30 cellular contexts compared by ENCODE assay signal in genomic region chr6:167689278-167689677, GRCh38.
"Had no signal": no experiment of that assay in that cellular context is flagged by ENCODE, and none has a peak within 500 bp of the region (broad histone marks: within the 10 kb centered on the region; RNA-seq: fewer than 3 reads in every experiment).

No MANE protein-coding gene starts in this region.

- H3K27ac ChIP-seq: brain microvascular endothelial cell, cardiac muscle cell, KMS-11, Peyer's patch, RWPE1, SJSA1 had no signal

- H3K4me1 ChIP-seq: SJSA1 had no signal

- H3K36me3 ChIP-seq: brain microvascular endothelial cell, cardiac muscle cell, Peyer's patch, SJSA1 had no signal

- DNase-seq: activated CD4-positive, alpha-beta T cell treated with anti-CD3 and anti-CD28 coated beads for 48 hours; activated CD4-positive, alpha-beta T cell treated with anti-CD3 and anti-CD28 coated beads, Interleukin-2, amount 50 U/mL, for 4 hours; activated CD8-positive, alpha-beta memory T cell treated with anti-CD3 and anti-CD28 coated beads, Interleukin-2, amount 10 ng/mL, durations not matched to agents 7 days and 5 days; activated effector memory CD4-positive, alpha-beta T cell treated with anti-CD3 and anti-CD28 coated beads, Interleukin-2, amount 50 U/mL, for 16 hours; activated naive CD4-positive, alpha-beta T cell treated with Interleukin-2 at 50 U/mL for 16 hours; activated naive CD8-positive, alpha-beta T cell treated with anti-CD3 and anti-CD28 coated beads, Interleukin-2, amount 50 U/mL, for 24 hours; activated T-cell treated with anti-CD3 and anti-CD28 coated beads, Interleukin-2, amount 50 U/mL, for 4 hours; amniotic stem cell; brain microvascular endothelial cell; cerebellar nuclear complex; NCI-H1092 treated with DMSO at 0.1 percent for 48 hours; NCI-H1417 treated with DMSO at 0.1 percent for 48 hours; NCI-H1694; NCI-H2029; NCI-H2107; NCI-H345; NCI-H510A; NCI-H526 treated with DMSO at 0.1 percent for 48 hours; NCI-H82; NK-92 treated with Interleukin-12 subunit alpha and Interleukin-12 subunit beta, amount 100 ng/mL, for 24 hours; Peyer's patch; SHP77; SW 1271 had no signal

- H3K27me3 ChIP-seq: brain microvascular endothelial cell, cardiac muscle cell, Peyer's patch, SJSA1 had no signal

- H3K4me3 ChIP-seq: cardiac muscle cell, Peyer's patch, SJSA1 had no signal

- ATAC-seq: activated CD4-positive, CD25-positive, alpha-beta regulatory T cell treated with anti-CD3 and anti-CD28 coated beads, Interleukin-2, amount 50 U/mL, for 24 hours; activated CD8-positive, alpha-beta memory T cell treated with anti-CD3 and anti-CD28 coated beads, Interleukin-2, amount 10 ng/mL, durations not matched to agents 7 days and 5 days; activated naive CD4-positive, alpha-beta T cell treated with anti-CD3 and anti-CD28 coated beads, Interleukin-2, amount 50 U/mL, for 72 hours; activated naive CD8-positive, alpha-beta T cell treated with anti-CD3 and anti-CD28 coated beads, Interleukin-2, amount 50 U/mL, for 24 hours; activated T-cell treated with anti-CD3 and anti-CD28 coated beads, Interleukin-2, amount 50 U/mL, for 4 hours; SK-N-SH treated with all-trans-retinoic acid at 6 μM for 48 hours had no signal

- H3K9me3 ChIP-seq: Peyer's patch, SJSA1 had no signal
